ENCODE assay signal across 1 cellular context in genomic region chr20:56582557-56582956, GRCh38.
TF ChIP-seq lines count a peak whose summit lies in the region.

No MANE protein-coding gene starts in this region.

TF ChIP-seq in H1, 55 proteins besides CTCF, POLR2A, EP300 and RAD21:
- TF ChIP-seq TEAD4 (IDR thresholded peaks at IDR 0.05; ENCODE audit: low read depth, low read length) (no peak), ATF2 (IDR thresholded peaks at IDR 0.05; ENCODE audit: low read length) (no peak), PHF8 (conservative IDR thresholded peaks at IDR 0.05; ENCODE audit: low read depth, low read length) (no peak), CBX5 (IDR thresholded peaks at IDR 0.05; ENCODE audit: low read depth, low read length) (no peak), RNF2 (IDR thresholded peaks at IDR 0.05; ENCODE audit: borderline replicate concordance, low read depth, low read length, missing control alignments, poor library complexity, severe bottlenecking) (no peak), SP2 (IDR thresholded peaks at IDR 0.05; ENCODE audit: low read length) (no peak), CREB1 (IDR thresholded peaks at IDR 0.05) (no peak)
